17 cellular contexts compared by ENCODE assay signal in the genomic region with DNA sequence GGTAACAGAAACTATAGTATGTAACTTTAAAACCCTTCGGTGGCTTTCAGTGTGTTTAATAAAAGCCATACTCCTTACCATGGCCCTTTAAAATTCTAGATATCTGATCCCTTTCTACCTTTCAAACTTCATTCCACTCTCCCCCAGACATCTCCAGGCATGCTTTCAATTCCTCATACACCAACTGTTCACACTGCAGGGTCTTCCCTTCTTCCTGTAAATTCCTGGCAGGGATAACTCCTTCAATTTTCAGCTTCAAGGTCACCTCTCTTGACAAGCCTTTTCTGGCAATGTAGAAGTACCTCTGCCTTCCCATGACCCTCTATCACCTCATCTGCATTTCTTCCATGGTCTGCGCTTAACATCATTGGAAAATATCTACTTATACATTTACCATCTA.
"Had no signal": no experiment of that assay in that cellular context is flagged by ENCODE, and none has a peak within 500 bp of the region (broad histone marks: within the 10 kb centered on the region; RNA-seq: fewer than 3 reads in every experiment).

No MANE protein-coding gene starts in this region.

- ATAC-seq: heart left ventricle; left colon; natural killer cell treated with Interleukin-12 subunit alpha and Interleukin-12 subunit beta and Interleukin-15 and Interleukin-18, amount 100 ng/mL, for 72 hours had no signal

- H3K27me3 ChIP-seq: colonic mucosa, heart left ventricle, ovary, sigmoid colon, stomach, transverse colon had no signal

- H3K9me3 Mint-ChIP-seq: endodermal cell had no signal

- H3K27me3 Mint-ChIP-seq: natural killer cell treated with Interleukin-12 subunit alpha and Interleukin-12 subunit beta and Interleukin-15 and Interleukin-18, amount 100 ng/mL, for 72 hours had no signal

- H3K4me1 ChIP-seq: colonic mucosa, right atrium auricular region had no signal

- H3K27ac Mint-ChIP-seq: natural killer cell treated with Interleukin-12 subunit alpha and Interleukin-12 subunit beta and Interleukin-15 and Interleukin-18, amount 100 ng/mL, for 72 hours had no signal

- H3K4me3 ChIP-seq: colonic mucosa, heart left ventricle, ovary, right atrium auricular region, sigmoid colon, stomach, thoracic aorta, transverse colon had no signal

- H3K9me3 ChIP-seq: colonic mucosa, heart left ventricle, ovary, right atrium auricular region, sigmoid colon, stomach, thoracic aorta, transverse colon had no signal

- H3K27ac ChIP-seq: colonic mucosa, heart left ventricle, ovary, right atrium auricular region, sigmoid colon, stomach, thoracic aorta, transverse colon had no signal

- DNase-seq: colonic mucosa; effector CD4-positive, alpha-beta T cell; endodermal cell; heart left ventricle; hippocampal formation; left colon; mammary epithelial cell; ovary; sigmoid colon; small intestine; stimulated activated CD4-positive, alpha-beta T cell treated with anti-CD3 and anti-CD28 coated beads, Interleukin-12 subunit alpha, Interleukin-12 subunit beta, amount 100 ng/mL, for 4 hours; stimulated activated naive CD4-positive, alpha-beta T cell; stomach; transverse colon had no signal

- H3K36me3 ChIP-seq: colonic mucosa, ovary, right atrium auricular region, sigmoid colon, thoracic aorta, transverse colon had no signal

- H3K4me3 Mint-ChIP-seq: endodermal cell; natural killer cell treated with Interleukin-12 subunit alpha and Interleukin-12 subunit beta and Interleukin-15 and Interleukin-18, amount 100 ng/mL, for 72 hours had no signal
